Comparison of ENCODE assay signal across 8 cellular contexts in the genomic region with DNA sequence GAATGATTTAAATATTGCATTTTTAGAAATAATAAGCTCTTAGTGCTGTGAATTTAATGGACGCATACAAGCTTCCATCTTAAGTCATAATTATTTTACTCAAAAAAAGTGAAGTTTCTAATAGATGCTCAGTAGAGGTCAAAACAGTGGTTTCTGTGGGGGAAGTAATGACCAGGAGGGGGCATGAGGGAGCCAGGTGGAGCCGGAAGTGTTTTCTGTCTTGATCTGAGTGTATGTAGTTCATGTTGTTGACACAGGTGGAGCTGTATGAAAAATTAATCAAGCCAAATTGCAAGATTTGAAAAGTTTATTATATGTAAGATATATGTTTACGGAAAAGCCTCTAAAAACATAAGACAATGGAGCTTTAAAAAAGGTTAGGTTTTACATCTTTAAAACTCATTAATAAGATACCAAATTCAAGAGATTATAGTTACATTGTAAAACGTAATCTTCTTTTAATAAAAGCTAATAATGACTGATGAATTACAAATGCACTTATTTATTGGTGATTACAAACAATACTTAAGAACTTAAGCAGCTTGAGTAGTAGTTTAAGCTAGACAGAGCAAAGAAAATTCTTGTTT.
DNase-seq lines count a peak whose midpoint lies in the region; ATAC-seq and TF ChIP-seq lines count a peak whose summit lies in the region.

No MANE protein-coding gene starts in this region.

- no peak overlapping the region for H3K27ac ChIP-seq in Peyer's patch

- TF ChIP-seq CTCF in Peyer's patch (IDR thresholded peaks at IDR 0.05): peak; percentile 51 to 90 (median 85)

- H3K4me1 ChIP-seq in Peyer's patch: no peaks in the 10 kb centered on the region

- ATAC-seq in GM21381 (IDR thresholded peaks at IDR 0.05; ENCODE audit: unreplicated experiment) (peak; percentile 97), HG03571 (IDR thresholded peaks at IDR 0.05; ENCODE audit: unreplicated experiment) (peak; percentile 99)

- H3K9me3 ChIP-seq in Peyer's patch: no peaks in the 10 kb centered on the region

- no peaks in the 10 kb centered on the region for H3K36me3 ChIP-seq in Peyer's patch

- no peaks in the 10 kb centered on the region for H3K27me3 ChIP-seq in Peyer's patch

- DNase-seq in GDM1 (lab: John Stamatoyannopoulos, UW) (peak; percentile 7), Peyer's patch (peak in 2 of 3 donors; percentile 46 to 83), iris pigment epithelial cell (ENCODE audit: low read depth) (peak; percentile 55), amygdala (lab: John Stamatoyannopoulos, UW) (no peak)
- DNase-seq in activated naive CD4-positive, alpha-beta T cell treated with Interleukin-2 at 50 U/mL for 16 hours: peak; percentile 49
- peak; percentile 5 to 12 for DNase-seq in stimulated activated CD8-positive, alpha-beta memory T cell treated with anti-CD3 and anti-CD28 coated beads, Interleukin-15, amount 100 ng/mL, for 4 hours (ENCODE audit: low read depth in 2 of 2)

- no peak for TF ChIP-seq POLR2A in Peyer's patch (IDR thresholded peaks at IDR 0.05)

- no peak overlapping the region for H3K4me3 ChIP-seq in Peyer's patch

Comparison
In these comparisons a context has a peak if more than half of its experiments do, and no peak if none do; other contexts are left out.
1. DNase-seq: peak in GDM1 (single experiment), Peyer's patch (2 of 3), activated naive CD4-positive, alpha-beta T cell treated with Interleukin-2 at 50 U/mL for 16 hours (single experiment), iris pigment epithelial cell (single experiment) and stimulated activated CD8-positive, alpha-beta memory T cell treated with anti-CD3 and anti-CD28 coated beads, Interleukin-15, amount 100 ng/mL, for 4 hours (2 of 2); none in amygdala (0 of 56).